Comparison of ENCODE assay signal across 8 cellular contexts in the genomic region with DNA sequence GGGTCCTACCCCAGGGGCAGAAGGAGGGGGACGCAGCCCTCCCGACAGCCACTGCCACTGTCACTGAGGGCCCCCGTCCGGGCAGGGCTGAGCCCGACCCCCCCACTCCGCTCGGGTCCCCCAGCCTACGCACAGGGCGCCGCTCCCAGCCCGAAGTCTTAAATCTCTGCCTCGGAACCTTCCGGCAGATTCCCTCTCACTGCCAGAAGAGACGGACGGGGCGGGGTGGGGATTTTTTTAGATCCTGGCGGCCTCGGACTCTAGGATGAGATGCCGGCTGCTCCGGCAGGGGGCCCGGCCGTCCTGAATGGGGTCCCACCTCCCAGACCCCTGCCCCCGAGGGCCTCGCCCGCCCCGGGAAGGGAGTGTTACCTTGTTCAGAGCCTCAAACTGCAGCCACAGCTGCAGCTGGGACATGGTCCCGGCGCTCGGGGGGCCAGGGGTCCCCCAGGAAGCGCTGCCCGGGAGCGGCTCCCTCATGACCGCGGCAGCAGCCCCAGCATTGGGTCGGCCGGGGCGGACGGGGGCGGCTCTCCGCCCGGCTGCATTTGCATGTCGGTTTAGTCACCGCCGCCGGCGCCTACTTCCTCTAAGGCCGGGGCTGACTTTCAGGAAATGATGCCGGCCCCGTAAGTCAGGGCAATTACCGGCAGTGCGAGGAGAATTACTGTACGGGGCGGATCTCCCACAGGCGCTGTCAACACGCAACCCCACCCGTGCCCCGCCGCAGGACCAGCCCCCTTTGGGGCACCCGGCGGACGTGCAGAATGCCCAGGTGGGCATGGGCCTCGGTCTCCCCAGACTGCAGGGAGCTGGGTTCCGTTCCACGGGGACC. TPM values are rescaled to one million over a fixed set of nuclear protein-coding genes. Genes with fewer than 3 reads are reported as not detected.
DNase-seq lines count a peak whose midpoint lies in the region; ATAC-seq and TF ChIP-seq lines count a peak whose summit lies in the region.

No MANE protein-coding gene starts in this region.

- TF ChIP-seq CTCF in GM12865 (IDR thresholded peaks at IDR 0.05; ENCODE audit: insufficient read depth, low read depth, low read length, missing control alignments) = no peak

- peak; percentile 93 for DNase-seq in GM12865 (ENCODE audit: low read depth)
- peak; percentile 85 for DNase-seq in RPMI8226
- peak; percentile 82 for DNase-seq in activated gamma-delta T cell treated with Interleukin-2 at 50 U/mL for 16 hours
- peak; percentile 81 for DNase-seq in germinal center (ENCODE audit: low spot score)
- DNase-seq in occipital lobe (lab: John Stamatoyannopoulos, UW) = peak; percentile 25
- DNase-seq in superior temporal gyrus (ENCODE audit: extremely low spot score) = peak; percentile 16
- DNase-seq in NCI-H2196 treated with DMSO at 0.1 percent for 48 hours (lab: John Stamatoyannopoulos, UW; ENCODE audit: unreplicated experiment) = no peak

- peak; percentile 37 for ATAC-seq in HG02870 (IDR thresholded peaks at IDR 0.05; ENCODE audit: unreplicated experiment)

- H3K4me3 ChIP-seq in GM12865 (ENCODE audit: low read depth, low read length) = peak overlapping the region; percentile 95

RNA-seq across cellular contexts. Expression of gene GPX4, which starts 28.1 kb away (rescaled TPM):
- total RNA-seq in occipital lobe = 83.8 TPM

RNA-seq across cellular contexts. Expression of gene POLR2E, which starts 36.8 kb away (rescaled TPM):
- total RNA-seq in occipital lobe = 31.8 TPM

RNA-seq across cellular contexts. Expression of gene SBNO2, which starts 42.1 kb away (rescaled TPM):
- total RNA-seq in occipital lobe = 4.2 TPM
